2 cellular contexts compared by ENCODE assay signal in the genomic region with DNA sequence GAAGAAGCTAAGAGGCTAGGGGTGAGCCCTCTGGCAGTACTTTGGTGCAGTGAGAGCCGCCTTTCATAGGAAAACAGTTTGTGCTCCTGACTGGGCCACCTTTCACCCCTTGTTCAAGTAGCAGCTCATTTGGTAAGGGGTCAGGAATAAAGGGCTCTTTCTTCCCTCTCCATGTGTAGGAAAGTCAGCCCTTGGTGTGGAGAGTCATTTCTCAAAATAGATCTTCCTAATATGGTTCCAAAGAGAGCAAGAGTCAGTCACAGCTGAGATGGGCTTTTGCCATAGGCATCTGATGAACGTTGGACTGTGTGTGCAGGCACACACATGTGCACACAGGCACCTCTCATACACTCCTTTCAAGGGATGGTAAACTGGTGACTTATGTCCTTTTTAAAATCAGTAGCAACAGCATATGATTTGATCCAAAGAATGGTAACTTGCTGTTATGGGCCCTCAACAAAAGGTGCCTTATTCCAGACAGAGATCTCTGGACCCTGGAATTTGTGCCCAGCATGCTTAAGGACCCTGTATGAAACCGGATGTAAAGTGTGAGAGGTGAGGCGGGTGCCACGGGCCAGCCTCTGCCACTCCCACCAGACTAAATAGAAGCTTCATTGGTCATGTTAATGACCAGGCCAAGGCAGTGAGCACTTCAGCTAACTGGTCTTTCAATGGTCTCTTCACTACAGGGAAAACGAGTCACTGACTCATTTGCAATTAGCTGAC.
TF ChIP-seq lines count a peak whose summit lies in the region.

No MANE protein-coding gene starts in this region.

TF ChIP-seq in IMR-90, 13 proteins besides CTCF, POLR2A, EP300 and RAD21:
- TF ChIP-seq CEBPB (IDR thresholded peaks at IDR 0.05; ENCODE audit: low read depth, low read length) (no peak), NFE2L2 (IDR thresholded peaks at IDR 0.05; ENCODE audit: low read depth, low read length) (no peak), RCOR1 (IDR thresholded peaks at IDR 0.05; ENCODE audit: insufficient replicate concordance, low read length) (no peak), FOS (IDR thresholded peaks at IDR 0.05; ENCODE audit: low read depth, low read length) (no peak), MXI1 (IDR thresholded peaks at IDR 0.05; ENCODE audit: borderline replicate concordance, low read depth, low read length) (no peak), MAZ (IDR thresholded peaks at IDR 0.05; ENCODE audit: borderline replicate concordance, low read depth, low read length) (no peak), SMC3 (IDR thresholded peaks at IDR 0.05; ENCODE audit: low read depth, low read length) (no peak), MAFK (IDR thresholded peaks at IDR 0.05; ENCODE audit: low read depth, low read length) (no peak), BHLHE40 (IDR thresholded peaks at IDR 0.05; ENCODE audit: low read depth, low read length) (no peak)
- TF ChIP-seq, protein P1, sequence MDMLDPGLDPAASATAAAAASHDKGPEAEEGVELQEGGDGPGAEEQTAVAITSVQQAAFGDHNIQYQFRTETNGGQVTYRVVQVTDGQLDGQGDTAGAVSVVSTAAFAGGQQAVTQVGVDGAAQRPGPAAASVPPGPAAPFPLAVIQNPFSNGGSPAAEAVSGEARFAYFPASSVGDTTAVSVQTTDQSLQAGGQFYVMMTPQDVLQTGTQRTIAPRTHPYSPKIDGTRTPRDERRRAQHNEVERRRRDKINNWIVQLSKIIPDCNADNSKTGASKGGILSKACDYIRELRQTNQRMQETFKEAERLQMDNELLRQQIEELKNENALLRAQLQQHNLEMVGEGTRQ (IDR thresholded peaks at IDR 0.05; ENCODE audit: low read depth, low read length), result no peak
- TF ChIP-seq, protein P2, sequence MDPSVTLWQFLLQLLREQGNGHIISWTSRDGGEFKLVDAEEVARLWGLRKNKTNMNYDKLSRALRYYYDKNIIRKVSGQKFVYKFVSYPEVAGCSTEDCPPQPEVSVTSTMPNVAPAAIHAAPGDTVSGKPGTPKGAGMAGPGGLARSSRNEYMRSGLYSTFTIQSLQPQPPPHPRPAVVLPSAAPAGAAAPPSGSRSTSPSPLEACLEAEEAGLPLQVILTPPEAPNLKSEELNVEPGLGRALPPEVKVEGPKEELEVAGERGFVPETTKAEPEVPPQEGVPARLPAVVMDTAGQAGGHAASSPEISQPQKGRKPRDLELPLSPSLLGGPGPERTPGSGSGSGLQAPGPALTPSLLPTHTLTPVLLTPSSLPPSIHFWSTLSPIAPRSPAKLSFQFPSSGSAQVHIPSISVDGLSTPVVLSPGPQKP (IDR thresholded peaks at IDR 0.05; ENCODE audit: borderline replicate concordance, low read depth, low read length), result no peak

TF ChIP-seq in H1, 55 proteins besides CTCF, POLR2A, EP300 and RAD21:
- TF ChIP-seq SIRT6 (IDR thresholded peaks at IDR 0.05; ENCODE audit: low read length) (no peak), SP2 (IDR thresholded peaks at IDR 0.05; ENCODE audit: low read length) (no peak), TAF1 (IDR thresholded peaks at IDR 0.05; ENCODE audit: low read depth, low read length) (no peak), JUND (IDR thresholded peaks at IDR 0.05; ENCODE audit: low read length) (no peak), GTF2F1 (IDR thresholded peaks at IDR 0.05; ENCODE audit: borderline replicate concordance, low read depth, low read length) (no peak), YY1 (IDR thresholded peaks at IDR 0.05; ENCODE audit: low read depth, low read length) (no peak), EGR1 (IDR thresholded peaks at IDR 0.05; ENCODE audit: borderline replicate concordance, low read depth, low read length) (no peak), CHD2 (IDR thresholded peaks at IDR 0.05; ENCODE audit: low read length) (no peak), SP4 (IDR thresholded peaks at IDR 0.05; ENCODE audit: low read length) (no peak), CREB1 (IDR thresholded peaks at IDR 0.05) (no peak), HDAC6 (IDR thresholded peaks at IDR 0.05; ENCODE audit: low read depth, low read length) (no peak)
